34 cellular contexts compared by ENCODE assay signal in the genomic region with DNA sequence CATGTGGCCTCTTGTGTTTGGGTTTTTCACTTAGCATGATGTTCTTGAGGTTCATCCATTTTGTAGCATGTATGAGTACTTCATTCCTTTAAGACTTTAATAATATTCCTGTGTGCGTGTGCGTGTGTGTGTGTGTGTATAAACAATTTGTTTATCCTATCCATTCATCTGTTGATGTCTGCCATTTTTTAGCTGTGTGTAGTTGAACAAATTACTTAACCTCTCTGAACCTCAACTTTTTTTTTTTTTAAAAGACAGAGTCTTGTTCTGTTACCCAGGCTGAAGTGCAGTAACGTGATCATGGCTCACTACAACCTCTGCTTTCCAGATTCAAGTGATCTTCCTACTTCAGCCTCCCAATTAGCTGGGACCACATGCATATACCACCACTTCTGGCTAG.
"Had no signal": no experiment of that assay in that cellular context is flagged by ENCODE, and none has a peak within 500 bp of the region (broad histone marks: within the 10 kb centered on the region; RNA-seq: fewer than 3 reads in every experiment).

No MANE protein-coding gene starts in this region.

- H3K36me3 ChIP-seq: adrenal gland, brain microvascular endothelial cell, breast epithelium, WERI-Rb-1 had no signal

- H3K4me1 ChIP-seq: adrenal gland, body of pancreas, breast epithelium had no signal

- H3K4me3 ChIP-seq: adrenal gland, body of pancreas, breast epithelium had no signal

- H3K9me3 ChIP-seq: adrenal gland, body of pancreas, breast epithelium had no signal

- H3K27me3 ChIP-seq: adrenal gland, body of pancreas, brain microvascular endothelial cell, breast epithelium had no signal

- ATAC-seq: activated CD4-positive, CD25-positive, alpha-beta regulatory T cell treated with anti-CD3 and anti-CD28 coated beads, Interleukin-2, amount 50 U/mL, for 24 hours; activated CD8-positive, alpha-beta T cell treated with anti-CD3 and anti-CD28 coated beads for 36 hours; activated naive CD4-positive, alpha-beta T cell treated with anti-CD3 and anti-CD28 coated beads, Interleukin-2, amount 50 U/mL, for 72 hours; activated T-cell treated with anti-CD3 and anti-CD28 coated beads, Interleukin-2, amount 50 U/mL, for 4 hours; activated T-cell treated with anti-CD3 and anti-CD28 coated beads, Interleukin-2, amount 50 U/mL, for 72 hours; activated T-helper 17 cell treated with anti-CD3 and anti-CD28 coated beads, Interleukin-2, amount 50 U/mL, for 72 hours; body of pancreas; WTC11 had no signal

- DNase-seq: activated CD4-positive, alpha-beta memory T cell treated with anti-CD3 and anti-CD28 coated beads for 36 hours; activated CD4-positive, alpha-beta T cell treated with anti-CD3 and anti-CD28 coated beads for 4 hours; activated CD4-positive, alpha-beta T cell treated with anti-CD3 and anti-CD28 coated beads, Interleukin-2, amount 10 ng/mL, durations not matched to agents 24 days and 14 days; activated CD4-positive, alpha-beta T cell treated with anti-CD3 and anti-CD28 coated beads, Interleukin-2, amount 50 U/mL, for 1 hour; activated CD4-positive, alpha-beta T cell treated with anti-CD3 and anti-CD28 coated beads, Interleukin-2, amount 50 U/mL, for 4 hours; activated CD4-positive, CD25-positive, alpha-beta regulatory T cell; activated CD8-positive, alpha-beta memory T cell treated with anti-CD3 and anti-CD28 coated beads, Interleukin-2, amount 50 U/mL, for 4 hours; activated CD8-positive, alpha-beta T cell treated with anti-CD3 and anti-CD28 coated beads for 36 hours; activated effector memory CD4-positive, alpha-beta T cell treated with anti-CD3 and anti-CD28 coated beads, Interleukin-2, amount 50 U/mL, for 16 hours; activated gamma-delta T cell treated with Interleukin-2 at 50 U/mL for 16 hours; activated naive CD4-positive, alpha-beta T cell; activated naive CD4-positive, alpha-beta T cell treated with anti-CD3 and anti-CD28 coated beads for 36 hours; activated naive CD4-positive, alpha-beta T cell treated with anti-CD3 and anti-CD28 coated beads, Interleukin-2, amount 50 U/mL, for 16 hours; activated naive CD8-positive, alpha-beta T cell treated with anti-CD3 and anti-CD28 coated beads for 36 hours; activated T-cell treated with anti-CD3 and anti-CD28 coated beads for 4 hours; activated T-cell treated with anti-CD3 and anti-CD28 coated beads, Interleukin-2, amount 50 U/mL, for 1 hour; activated T-cell treated with anti-CD3 and anti-CD28 coated beads, Interleukin-2, amount 50 U/mL, for 4 hours; activated T-cell treated with anti-CD3 and anti-CD28 coated beads, Interleukin-2, amount 50 U/mL, for 72 hours; adrenal gland; amniotic stem cell; aorta; body of pancreas; brain microvascular endothelial cell; central memory CD4-positive, alpha-beta T cell; T-helper 2 cell; T-helper 9 cell; WERI-Rb-1 had no signal

- H3K27ac ChIP-seq: adrenal gland, body of pancreas, brain microvascular endothelial cell, breast epithelium, WERI-Rb-1 had no signal

- FAIRE-seq: astrocyte, TTC549 had no signal
